Comparison of ENCODE assay signal across 13 cellular contexts in the genomic region with DNA sequence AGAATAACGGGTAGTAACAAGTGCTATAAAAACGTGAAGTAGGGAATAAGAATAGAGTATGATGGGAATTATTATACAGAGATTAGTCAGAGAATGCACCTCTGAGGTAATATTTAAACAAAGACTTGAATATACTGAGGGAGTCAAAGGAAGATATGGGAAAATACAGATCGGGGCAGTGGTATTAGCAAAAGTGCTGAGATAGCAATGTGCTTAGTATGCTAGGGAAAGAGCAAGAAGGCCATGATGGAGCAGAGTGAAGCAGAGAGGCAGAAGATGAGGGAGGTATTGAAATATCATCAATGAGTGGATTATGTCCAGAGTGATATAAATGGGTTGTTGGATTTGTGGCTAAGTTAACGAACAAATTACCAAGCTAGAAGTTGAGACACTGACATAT.
DNase-seq lines count a peak whose midpoint lies in the region; ATAC-seq, FAIRE-seq and TF ChIP-seq lines count a peak whose summit lies in the region.
"Had no signal": no experiment of that assay in that cellular context is flagged by ENCODE, and none has a peak within 500 bp of the region (broad histone marks: within the 10 kb centered on the region; RNA-seq: fewer than 3 reads in every experiment).

No MANE protein-coding gene starts in this region.

- H3K9ac ChIP-seq in GM23248: no peak overlapping the region
- H3K9ac ChIP-seq: BLaER1 had no signal

- no peak overlapping the region for H3K4me3 Mint-ChIP-seq in T-helper 17 cell
- H3K4me3 Mint-ChIP-seq: CD8-positive, alpha-beta memory T cell; GM23338; H9 had no signal

- in situ Hi-C loops in GM23248 (cut with MboI): no loop called here

- H3K36me3 ChIP-seq in GM23248 (ENCODE audit: low read depth) (no peaks in the 10 kb centered on the region), psoas muscle (ENCODE audit: insufficient read depth in 1 of 2, low read depth in 1 of 2) (no peaks in the 10 kb centered on the region), ascending aorta (no peaks in the 10 kb centered on the region)
- H3K36me3 ChIP-seq: BLaER1 had no signal

- CTCF ChIA-PET in A549 (lab: Yijun Ruan, JAX): interaction anchor here (1.2 to 1.7 kb wide), 2 partner anchors 13 to 14 kb away, joined by 3 to 4 read pairs; no protein-coding TSS in a partner anchor

- no peaks in the 10 kb centered on the region for H3K27me3 ChIP-seq in GM23248 (replicated peaks; ENCODE audit: insufficient read depth)
- H3K27me3 ChIP-seq in psoas muscle (ENCODE audit: insufficient read depth in 3 of 3, low read length in 2 of 3): no peaks in the 10 kb centered on the region
- H3K27me3 ChIP-seq in ascending aorta: no peaks in the 10 kb centered on the region
- H3K27me3 ChIP-seq: BLaER1 had no signal

- intact Hi-C loops in psoas muscle (cut with DNase I): loop anchor here in 1 of 2 donors (5.0 to 10.0 kb wide), 2 partner anchors 86 to 139 kb away; no protein-coding TSS in a partner anchor
- intact Hi-C loops in ascending aorta (cut with DNase I): no loop called here

- H3K9me3 ChIP-seq in A549: no peaks in the 10 kb centered on the region
- H3K9me3 ChIP-seq in GM23248 (ENCODE audit: low read depth): no peaks in the 10 kb centered on the region
- H3K9me3 ChIP-seq in T-helper 17 cell (ENCODE audit: control insufficient read depth, low read length, poor library complexity, severe bottlenecking): no peaks in the 10 kb centered on the region
- H3K9me3 ChIP-seq in psoas muscle: no peaks in the 10 kb centered on the region
- no peaks in the 10 kb centered on the region for H3K9me3 ChIP-seq in ascending aorta
- H3K9me3 ChIP-seq: BLaER1, Caco-2 had no signal

- peaks cover 16% of the 10 kb centered on the region for H3F3A ChIP-seq in GM23248 (ENCODE audit: insufficient read depth)

- FAIRE-seq in A549 (lab: Jason Lieb, UNC): no peak
- FAIRE-seq: GM18507 had no signal

- POLR2A ChIA-PET in A549 (lab: Yijun Ruan, JAX): no interaction called here

- H3K4me1 Mint-ChIP-seq in T-helper 17 cell: peaks cover 10% of the 10 kb centered on the region
- H3K4me1 Mint-ChIP-seq: GM23338, H9 had no signal

- H4K20me1 ChIP-seq in GM23248 (ENCODE audit: insufficient read depth): no peaks in the 10 kb centered on the region
- H4K20me1 ChIP-seq: BLaER1 had no signal

- peaks cover 4% of the 10 kb centered on the region for H3K36me3 Mint-ChIP-seq in T-helper 17 cell (ENCODE audit: low read depth)

- H3K27me3 Mint-ChIP-seq in T-helper 17 cell: no peaks in the 10 kb centered on the region
- H3K27me3 Mint-ChIP-seq: CD8-positive, alpha-beta memory T cell had no signal

- DNase-seq in A549 (ENCODE audit: low read depth in 1 of 2, low spot score in 1 of 2): no peak
- no peak for DNase-seq in GM23248
- DNase-seq in T-helper 17 cell: no peak
- DNase-seq in psoas muscle: no peak
- DNase-seq in ascending aorta (ENCODE audit: low spot score in 2 of 2): no peak
- DNase-seq: AML-193; Caco-2; CD8-positive, alpha-beta memory T cell; H9 had no signal

- H3K4me3 ChIP-seq in A549 (no peak overlapping the region), GM23248 (no peak overlapping the region), psoas muscle (no peak overlapping the region), ascending aorta (no peak overlapping the region)
- H3K4me3 ChIP-seq: BLaER1, GM23338 had no signal

- WGBS in A549 (ENCODE audit: missing lambda C conversion rate): 73% methylated on average over 4 of the region's 4 CpGs
- WGBS in GM23248 (ENCODE audit: low coverage in 1 of 2, low lambda C conversion rate in 2 of 2, missing lambda C conversion rate in 2 of 2), 2 experiments: 94 to 97% methylated on average over 4 of the region's 4 CpGs
- WGBS in psoas muscle, 3 donors: 65 to 77% (median 76%) methylated on average over 4 of the region's 4 CpGs

- H3K4me2 ChIP-seq in A549 (no peak overlapping the region), GM23248 (ENCODE audit: unreplicated experiment) (no peak overlapping the region)
- H3K4me2 ChIP-seq: BLaER1, GM23338 had no signal

- no peak for TF ChIP-seq RAD21 in A549 (conservative IDR thresholded peaks at IDR 0.05 in 1 of 2, IDR thresholded peaks at IDR 0.05 in 1 of 2)

- no peaks in the 10 kb centered on the region for H3K4me1 ChIP-seq in A549
- H3K4me1 ChIP-seq in GM23248 (ENCODE audit: insufficient read depth): peaks cover 15% of the 10 kb centered on the region
- peaks cover 10% of the 10 kb centered on the region for H3K4me1 ChIP-seq in psoas muscle
- peaks cover 0 to 3% of the 10 kb centered on the region in 2 donors for H3K4me1 ChIP-seq in ascending aorta
- H3K4me1 ChIP-seq: BLaER1, Caco-2 had no signal

- TF ChIP-seq CTCF in A549 (IDR thresholded peaks at IDR 0.05) (no peak), psoas muscle (IDR thresholded peaks at IDR 0.05) (no peak), ascending aorta (IDR thresholded peaks at IDR 0.05) (no peak)

- H2AFZ ChIP-seq in GM23248: no peak overlapping the region
- H2AFZ ChIP-seq: GM23338 had no signal

- peak overlapping the region; percentile 62 for H3K27ac Mint-ChIP-seq in T-helper 17 cell
- H3K27ac Mint-ChIP-seq: GM23338 had no signal

- no peak for TF ChIP-seq EP300 in A549 (IDR thresholded peaks at IDR 0.05)

- no peak for ATAC-seq in A549
- ATAC-seq in T-helper 17 cell: no peak
- ATAC-seq in psoas muscle: peak in 3 of 4 donors; percentile 40 to 67 (median 43)
- ATAC-seq in HG03354 (IDR thresholded peaks at IDR 0.05; ENCODE audit: poor library complexity, severe bottlenecking, unreplicated experiment): no peak
- ATAC-seq: GM23338 had no signal

- H3K27ac ChIP-seq in A549 (no peak overlapping the region), GM23248 (peak overlapping the region; percentile 14; the same call in 1 of the 2 replicates), psoas muscle (peak overlapping the region; percentile 51), ascending aorta (no peak overlapping the region)
- H3K27ac ChIP-seq: BLaER1 had no signal

- no peak for TF ChIP-seq POLR2A in A549 (IDR thresholded peaks at IDR 0.05; ENCODE audit: low read length)

- H3K79me2 ChIP-seq in GM23248 (ENCODE audit: insufficient read depth): no peaks in the 10 kb centered on the region

- H3K9me2 ChIP-seq in GM23248 (ENCODE audit: insufficient read depth): no peaks in the 10 kb centered on the region

TF ChIP-seq in A549, 52 proteins besides CTCF, POLR2A, EP300 and RAD21:
- TF ChIP-seq MAFK (IDR thresholded peaks at IDR 0.05; ENCODE audit: partially characterized antibody) (peak; percentile 69), RARB (CRISPR knock-in tag; IDR thresholded peaks at IDR 0.05) (no peak), POLR2AphosphoS2 (conservative IDR thresholded peaks at IDR 0.05; ENCODE audit: low read length) (no peak)

Comparison
In these comparisons a context has a peak if more than half of its experiments do, and no peak if none do; other contexts are left out.
1. ATAC-seq: peak in psoas muscle (3 of 4); none in A549 (0 of 2), T-helper 17 cell (single experiment) and HG03354 (single experiment).
2. H3K27ac ChIP-seq: peak in GM23248 (single experiment) and psoas muscle (single experiment); none in A549 (0 of 2) and ascending aorta (0 of 2).